In genomic region chr1:209552406-209553264, GRCh38 we compare ENCODE assay signal across 22 cellular contexts. TPM values are rescaled to one million over a fixed set of nuclear protein-coding genes. Genes with fewer than 3 reads are reported as not detected.
"Had no signal": no experiment of that assay in that cellular context is flagged by ENCODE, and none has a peak within 500 bp of the region (broad histone marks: within the 10 kb centered on the region; RNA-seq: fewer than 3 reads in every experiment).

No MANE protein-coding gene starts in this region.

- H3K4me3 Mint-ChIP-seq: activated B cell treated with CpG ODN at 0.5 μM for 24 hours; activated CD8-positive, alpha-beta T cell treated with anti-CD3 and anti-CD28 coated beads for 36 hours; brain; dendritic cell treated with granulocyte-macrophage colony-stimulating factor and Interleukin-4, amounts not matched to agents 40 ng/mL and 50 ng/mL, for 4 days; naive B cell; T-helper 17 cell had no signal

- H3K36me3 ChIP-seq: neutrophil, right atrium auricular region had no signal

- H3K4me3 ChIP-seq: right atrium auricular region, skin epidermis had no signal

- ATAC-seq: activated CD8-positive, alpha-beta T cell treated with anti-CD3 and anti-CD28 coated beads for 36 hours; left lobe of liver; stimulated activated naive CD8-positive, alpha-beta T cell treated with anti-CD3 and anti-CD28 coated beads, Interleukin-15, Interleukin-2, amounts not matched to agents 100 U/mL and 50 U/mL, for 24 hours; T-helper 17 cell had no signal

- H3K9me3 Mint-ChIP-seq: activated B cell treated with CpG ODN at 0.5 μM for 24 hours; activated CD8-positive, alpha-beta T cell treated with anti-CD3 and anti-CD28 coated beads for 36 hours; activated naive CD4-positive, alpha-beta T cell treated with anti-CD3 and anti-CD28 coated beads, Interleukin-2, amount 50 U/mL, for 72 hours; brain; dendritic cell treated with granulocyte-macrophage colony-stimulating factor and Interleukin-4, amounts not matched to agents 40 ng/mL and 50 ng/mL, for 4 days; naive B cell had no signal

- H3K4me1 Mint-ChIP-seq: activated B cell treated with CpG ODN at 0.5 μM for 24 hours, naive B cell had no signal

- H3K27ac Mint-ChIP-seq: activated B cell treated with CpG ODN at 0.5 μM for 24 hours; activated CD8-positive, alpha-beta T cell treated with anti-CD3 and anti-CD28 coated beads for 36 hours; activated naive CD4-positive, alpha-beta T cell treated with anti-CD3 and anti-CD28 coated beads, Interleukin-2, amount 50 U/mL, for 72 hours; dendritic cell treated with granulocyte-macrophage colony-stimulating factor and Interleukin-4, amounts not matched to agents 40 ng/mL and 50 ng/mL, for 4 days had no signal

- H3K4me1 ChIP-seq: right atrium auricular region had no signal

- H3K27me3 ChIP-seq: right atrium auricular region had no signal

- DNase-seq: activated B cell treated with CpG ODN at 0.5 μM for 24 hours; activated CD4-positive, alpha-beta T cell treated with anti-CD3 and anti-CD28 coated beads for 48 hours; activated CD8-positive, alpha-beta memory T cell treated with anti-CD3 and anti-CD28 coated beads, Interleukin-2, amount 50 U/mL, for 4 hours; activated CD8-positive, alpha-beta T cell treated with anti-CD3 and anti-CD28 coated beads for 36 hours; activated gamma-delta T cell; activated T-cell treated with anti-CD3 and anti-CD28 coated beads, Interleukin-2, amount 50 U/mL, for 48 hours; effector memory CD4-positive, alpha-beta T cell; head of caudate nucleus; naive B cell; stimulated activated CD4-positive, alpha-beta T cell treated with anti-CD3 and anti-CD28 coated beads, Interleukin-4, amount 100 ng/mL, for 24 hours; stimulated activated naive CD8-positive, alpha-beta T cell treated with anti-CD3 and anti-CD28 coated beads, Interleukin-15, Interleukin-2, amounts not matched to agents 100 U/mL and 50 U/mL, for 24 hours; T-helper 17 cell; trophoblast cell had no signal

- H3K9me3 ChIP-seq: neutrophil, right atrium auricular region had no signal

- H3K36me3 Mint-ChIP-seq: activated naive CD4-positive, alpha-beta T cell treated with anti-CD3 and anti-CD28 coated beads, Interleukin-2, amount 50 U/mL, for 72 hours; brain; naive B cell had no signal

RNA-seq across cellular contexts. Expression of gene CAMK1G, which starts 30.9 kb away (rescaled TPM):
- total RNA-seq: activated B cell treated with CpG ODN at 0.5 μM for 24 hours; activated CD8-positive, alpha-beta T cell treated with anti-CD3 and anti-CD28 coated beads for 36 hours; activated naive CD4-positive, alpha-beta T cell treated with anti-CD3 and anti-CD28 coated beads, Interleukin-2, amount 50 U/mL, for 72 hours; lung microvascular endothelial cell; posterior vena cava; T-helper 17 cell had no signal
